ENCODE assay signal across 9 cellular contexts in genomic region chr12:50985322-50985721, GRCh38. TPM values are rescaled to one million over a fixed set of nuclear protein-coding genes. Genes with fewer than 3 reads are reported as not detected.
DNase-seq lines count a peak whose midpoint lies in the region; ATAC-seq and TF ChIP-seq lines count a peak whose summit lies in the region.
"Had no signal": no experiment of that assay in that cellular context is flagged by ENCODE, and none has a peak within 500 bp of the region (broad histone marks: within the 10 kb centered on the region; RNA-seq: fewer than 3 reads in every experiment).

No MANE protein-coding gene starts in this region.

- H3K27ac Mint-ChIP-seq in HFFc6: peak overlapping the region; percentile 92
- H3K27ac Mint-ChIP-seq in stimulated activated memory B cell treated with anti-CD40 and anti-IgM and Interleukin-4, amounts not matched to agents 10 μg/mL and 1 μg/mL and 100 μg/mL, for 72 hours: peak overlapping the region; percentile 31
- H3K27ac Mint-ChIP-seq: activated naive CD8-positive, alpha-beta T cell treated with anti-CD3 and anti-CD28 coated beads, Interleukin-2, amount 10 ng/mL, durations not matched to agents 7 days and 5 days had no signal

- TF ChIP-seq CTCF in HFFc6 (IDR thresholded peaks at IDR 0.05) (no peak), brain microvascular endothelial cell (IDR thresholded peaks at IDR 0.05; ENCODE audit: low read depth, low read length, missing control alignments) (no peak)

- H3K27ac ChIP-seq in brain microvascular endothelial cell: peak overlapping the region; percentile 67

- H3K36me3 Mint-ChIP-seq in HFFc6 (ENCODE audit: low read depth): peaks cover 5% of the 10 kb centered on the region; the same call in 1 of the 2 replicates
- peaks cover 30% of the 10 kb centered on the region for H3K36me3 Mint-ChIP-seq in stimulated activated memory B cell treated with anti-CD40 and anti-IgM and Interleukin-4, amounts not matched to agents 10 μg/mL and 1 μg/mL and 100 μg/mL, for 72 hours

- DNase-seq in HFFc6 (peak; percentile 80), brain microvascular endothelial cell (peak; percentile 57), iris pigment epithelial cell (ENCODE audit: low read depth) (peak; percentile 77), NCI-H69 (lab: John Stamatoyannopoulos, UW) (no peak), NCI-H748 treated with DMSO at 0.1 percent for 48 hours (lab: John Stamatoyannopoulos, UW) (no peak)
- DNase-seq: activated naive CD8-positive, alpha-beta T cell treated with anti-CD3 and anti-CD28 coated beads, Interleukin-2, amount 10 ng/mL, durations not matched to agents 7 days and 5 days had no signal

- no peaks in the 10 kb centered on the region for H3K27me3 ChIP-seq in brain microvascular endothelial cell (replicated peaks)

- no peaks in the 10 kb centered on the region for H3K9me3 Mint-ChIP-seq in HFFc6
- H3K9me3 Mint-ChIP-seq in stimulated activated memory B cell treated with anti-CD40 and anti-IgM and Interleukin-4, amounts not matched to agents 10 μg/mL and 1 μg/mL and 100 μg/mL, for 72 hours: no peaks in the 10 kb centered on the region
- H3K9me3 Mint-ChIP-seq: activated naive CD8-positive, alpha-beta T cell treated with anti-CD3 and anti-CD28 coated beads, Interleukin-2, amount 10 ng/mL, durations not matched to agents 7 days and 5 days had no signal

- ATAC-seq in stimulated activated memory B cell treated with anti-CD40 and anti-IgM and Interleukin-4, amounts not matched to agents 10 μg/mL and 1 μg/mL and 100 μg/mL, for 72 hours: no peak
- no peak for ATAC-seq in HG02884 (IDR thresholded peaks at IDR 0.05; ENCODE audit: unreplicated experiment)
- no peak for ATAC-seq in HG02798 (IDR thresholded peaks at IDR 0.05; ENCODE audit: poor library complexity, unreplicated experiment)

- H3K4me1 Mint-ChIP-seq in HFFc6 (ENCODE audit: low read depth): peaks cover 46% of the 10 kb centered on the region
- H3K4me1 Mint-ChIP-seq in stimulated activated memory B cell treated with anti-CD40 and anti-IgM and Interleukin-4, amounts not matched to agents 10 μg/mL and 1 μg/mL and 100 μg/mL, for 72 hours: peaks cover 5% of the 10 kb centered on the region

- in situ Hi-C loops in brain microvascular endothelial cell (cut with HindIII; ENCODE audit: low pct_ligation_motif_present, low sequenced_read_pairs): no loop called here

- no peak overlapping the region for H3K4me3 ChIP-seq in brain microvascular endothelial cell (ENCODE audit: low read depth, low read length)

- peak overlapping the region; percentile 24 for H3K4me3 Mint-ChIP-seq in HFFc6
- H3K4me3 Mint-ChIP-seq in stimulated activated memory B cell treated with anti-CD40 and anti-IgM and Interleukin-4, amounts not matched to agents 10 μg/mL and 1 μg/mL and 100 μg/mL, for 72 hours: no peak overlapping the region
- H3K4me3 Mint-ChIP-seq: activated naive CD8-positive, alpha-beta T cell treated with anti-CD3 and anti-CD28 coated beads, Interleukin-2, amount 10 ng/mL, durations not matched to agents 7 days and 5 days had no signal

- peaks cover 4% of the 10 kb centered on the region for H3K36me3 ChIP-seq in brain microvascular endothelial cell (replicated peaks)

- H3K27me3 Mint-ChIP-seq in HFFc6 (ENCODE audit: insufficient read depth): peaks cover 3% of the 10 kb centered on the region; the same call in 1 of the 2 replicates
- no peaks in the 10 kb centered on the region for H3K27me3 Mint-ChIP-seq in stimulated activated memory B cell treated with anti-CD40 and anti-IgM and Interleukin-4, amounts not matched to agents 10 μg/mL and 1 μg/mL and 100 μg/mL, for 72 hours
- H3K27me3 Mint-ChIP-seq: activated naive CD8-positive, alpha-beta T cell treated with anti-CD3 and anti-CD28 coated beads, Interleukin-2, amount 10 ng/mL, durations not matched to agents 7 days and 5 days had no signal

RNA-seq across cellular contexts. Expression of gene HIGD1C, which starts 33.0 kb away (rescaled TPM):
- total RNA-seq in HFFc6 (2021; fragmentation: NEBNext Ultra II Directional; extraction: Animal tissue kit (Norgen Biotek cat#: 25700)): not detected
- total RNA-seq: activated naive CD8-positive, alpha-beta T cell treated with anti-CD3 and anti-CD28 coated beads, Interleukin-2, amount 10 ng/mL, durations not matched to agents 7 days and 5 days had no signal

RNA-seq across cellular contexts. Expression of gene SLC11A2, which starts 40.9 kb away (rescaled TPM):
- total RNA-seq in HFFc6 (2021; fragmentation: NEBNext Ultra II Directional; extraction: Animal tissue kit (Norgen Biotek cat#: 25700)): 10 to 100 TPM; 32.0 to 37.4 (median 34.0) TPM

Comparison
In these comparisons a context has a peak if more than half of its experiments do, and no peak if none do; other contexts are left out.
1. DNase-seq: peak in HFFc6 (single experiment), brain microvascular endothelial cell (single experiment) and iris pigment epithelial cell (single experiment); none in NCI-H69 (single experiment) and NCI-H748 treated with DMSO at 0.1 percent for 48 hours (single experiment).